ENCODE assay signal across 16 cellular contexts in the genomic region with DNA sequence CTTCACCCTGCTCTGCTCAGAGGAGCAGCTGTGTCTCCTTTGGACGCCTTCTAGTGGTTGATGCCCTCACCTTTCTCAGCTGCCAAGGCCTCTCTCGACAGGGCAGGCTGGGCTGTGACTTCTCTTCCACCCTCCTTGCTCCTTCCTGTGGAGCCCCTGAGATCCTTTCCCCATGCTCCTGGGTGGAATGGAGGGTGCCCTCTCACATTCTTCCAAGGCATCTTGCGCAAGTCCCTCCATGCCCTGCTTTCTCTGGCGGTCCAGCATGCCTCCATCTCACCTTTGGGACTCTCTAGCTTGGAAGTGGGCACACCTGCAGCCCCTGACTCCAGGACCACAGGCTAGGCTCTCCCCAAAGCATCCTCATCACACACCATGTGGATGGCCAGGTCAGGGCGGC.
DNase-seq lines count a peak whose midpoint lies in the region; ATAC-seq, FAIRE-seq and TF ChIP-seq lines count a peak whose summit lies in the region.
"Had no signal": no experiment of that assay in that cellular context is flagged by ENCODE, and none has a peak within 500 bp of the region (broad histone marks: within the 10 kb centered on the region; RNA-seq: fewer than 3 reads in every experiment).

No MANE protein-coding gene starts in this region.

- no peak overlapping the region for H4K5ac ChIP-seq in H1 (ENCODE audit: insufficient read length, low read depth, low read length)

- H3K27ac Mint-ChIP-seq in natural killer cell, result peak overlapping the region; percentile 33 to 41
- peak overlapping the region in 1 of 2 donors; percentile 66 for H3K27ac Mint-ChIP-seq in natural killer cell treated with Interleukin-12 subunit alpha and Interleukin-12 subunit beta and Interleukin-15 and Interleukin-18, amount 100 ng/mL, for 72 hours
- H3K27ac Mint-ChIP-seq: B cell; CD4-positive, alpha-beta T cell had no signal

- no peaks in the 10 kb centered on the region for H4K20me1 ChIP-seq in H1 (replicated peaks in 1 of 2; ENCODE audit: control insufficient read depth in 1 of 2, insufficient read depth in 2 of 2, low read length in 2 of 2)

- H3K27ac ChIP-seq in H1 (ENCODE audit: low read depth, low read length) (no peak overlapping the region), SJCRH30 (no peak overlapping the region)

- no peak overlapping the region for H2BK20ac ChIP-seq in H1 (ENCODE audit: low read length)

- TF ChIP-seq RAD21 in Ishikawa (IDR thresholded peaks at IDR 0.05; ENCODE audit: low read depth), result no peak
- no peak for TF ChIP-seq RAD21 in H1 (IDR thresholded peaks at IDR 0.05 in 1 of 2, conservative IDR thresholded peaks at IDR 0.05 in 1 of 2; ENCODE audit: low read depth in 2 of 2, low read length in 2 of 2)

- TF ChIP-seq CTCF in natural killer cell (IDR thresholded peaks at IDR 0.05) (no peak), H1 (IDR thresholded peaks at IDR 0.05; ENCODE audit: control extremely low read depth in 1 of 3, insufficient read depth in 1 of 3, low read depth in 1 of 3, low read length in 3 of 3) (no peak)

- H2BK12ac ChIP-seq in H1 (ENCODE audit: low read depth, low read length), result no peak overlapping the region

- H3K9me3 Mint-ChIP-seq in natural killer cell, result no peaks in the 10 kb centered on the region
- no peaks in the 10 kb centered on the region for H3K9me3 Mint-ChIP-seq in natural killer cell treated with Interleukin-12 subunit alpha and Interleukin-12 subunit beta and Interleukin-15 and Interleukin-18, amount 100 ng/mL, for 72 hours
- H3K9me3 Mint-ChIP-seq: CD4-positive, alpha-beta T cell had no signal

- peaks cover 0 to 2% (median 0%) of the 10 kb centered on the region in 4 experiments; a peak in 1 of 7 replicates for H3K4me1 ChIP-seq in H1 (replicated peaks in 1 of 4; ENCODE audit: control insufficient read depth in 3 of 4, insufficient read depth in 4 of 4, low read length in 3 of 4)
- no peaks in the 10 kb centered on the region for H3K4me1 ChIP-seq in SJCRH30

- no peak overlapping the region for H3K23ac ChIP-seq in H1 (ENCODE audit: insufficient read length)

- no peak overlapping the region for H2AK5ac ChIP-seq in H1 (ENCODE audit: low read depth, low read length)

- WGBS in H1 (ENCODE audit: extremely low coverage in 1 of 2, insufficient coverage in 1 of 2, insufficient read length in 1 of 2, insufficient replicate concordance in 2 of 2, low coverage in 1 of 2, low lambda C conversion rate in 2 of 2, missing lambda C conversion rate in 1 of 2), 2 experiments, result 90% methylated on average over 5 of the region's 5 CpGs; no CpG with 5 or more reads in 1 of the 2 experiments

- no peak for ATAC-seq in natural killer cell
- no peak for ATAC-seq in natural killer cell treated with Interleukin-12 subunit alpha and Interleukin-12 subunit beta and Interleukin-15 and Interleukin-18, amount 100 ng/mL, for 72 hours
- ATAC-seq: HCT116 had no signal

- FAIRE-seq in H1 (lab: Jason Lieb, UNC), result no peak
- FAIRE-seq: G401.6, H54 had no signal

- CTCF ChIA-PET in H1 (lab: Charles Lee; ENCODE audit: partially characterized antibody), result interaction anchor here (1.0 to 5.8 kb wide), 12 partner anchors 7 to 383 kb away, joined by 3 to 66 read pairs (median 6); no protein-coding TSS in a partner anchor

- intact Hi-C loops in natural killer cell (cut with micrococcal nuclease), result no loop called here

- H2BK5ac ChIP-seq in H1 (ENCODE audit: low read depth, low read length), result no peak overlapping the region

- H2AFZ ChIP-seq in H1 (ENCODE audit: low read length), result no peak overlapping the region

- H2BK120ac ChIP-seq in H1 (replicated peaks; ENCODE audit: low read depth, low read length), result no peak overlapping the region

- no peak for TF ChIP-seq EP300 in Ishikawa (IDR thresholded peaks at IDR 0.05; ENCODE audit: borderline replicate concordance)
- TF ChIP-seq EP300 in H1 (IDR thresholded peaks at IDR 0.05; ENCODE audit: borderline replicate concordance in 1 of 2, low read depth in 2 of 2, low read length in 2 of 2), result no peak

- H3K4me1 Mint-ChIP-seq in natural killer cell, result peaks cover 83 to 87% of the 10 kb centered on the region in 2 donors
- H3K4me1 Mint-ChIP-seq in natural killer cell treated with Interleukin-12 subunit alpha and Interleukin-12 subunit beta and Interleukin-15 and Interleukin-18, amount 100 ng/mL, for 72 hours (ENCODE audit: low read depth in 2 of 2), result peaks cover 41 to 57% of the 10 kb centered on the region in 2 donors

- H3K79me1 ChIP-seq in H1 (ENCODE audit: low read depth, low read length), result no peaks in the 10 kb centered on the region; the same call in 1 of the 2 replicates

- no peak for DNase-seq in natural killer cell
- DNase-seq in natural killer cell treated with Interleukin-12 subunit alpha and Interleukin-12 subunit beta and Interleukin-15 and Interleukin-18, amount 100 ng/mL, for 72 hours (ENCODE audit: low spot score), result no peak
- DNase-seq in H1 (ENCODE audit: low read depth in 1 of 2, low spot score in 2 of 2), result no peak
- DNase-seq in OCI-M2 (lab: John Stamatoyannopoulos, UW; ENCODE audit: unreplicated experiment), result no peak
- DNase-seq in SJCRH30, result no peak
- no peak for DNase-seq in COLO668 (lab: John Stamatoyannopoulos, UW; ENCODE audit: unreplicated experiment)
- DNase-seq: C1 segment of cervical spinal cord; CD4-positive, alpha-beta T cell; DMS153; DMS79 treated with DMSO at 0.1 percent for 48 hours; EL had no signal

- no peak overlapping the region for H3K18ac ChIP-seq in H1 (ENCODE audit: extremely low read depth, low read length)

- no peak overlapping the region for H3K4me3 Mint-ChIP-seq in natural killer cell
- H3K4me3 Mint-ChIP-seq in natural killer cell treated with Interleukin-12 subunit alpha and Interleukin-12 subunit beta and Interleukin-15 and Interleukin-18, amount 100 ng/mL, for 72 hours, result no peak overlapping the region
- H3K4me3 Mint-ChIP-seq: B cell; CD4-positive, alpha-beta T cell had no signal

- H3K14ac ChIP-seq in H1 (ENCODE audit: insufficient read length), result no peak overlapping the region

- H4K8ac ChIP-seq in H1 (ENCODE audit: extremely low read depth, insufficient read depth, low read length), result peak overlapping the region; percentile 3; the same call in 1 of the 2 replicates

- H3K9me3 ChIP-seq in H1 (ENCODE audit: insufficient read depth in 2 of 2, low read depth in 1 of 2, low read length in 1 of 2) (peaks cover 0 to 4% of the 10 kb centered on the region in 2 experiments; a peak in 1 of 4 replicates), SJCRH30 (replicated peaks) (no peaks in the 10 kb centered on the region)

- no peaks in the 10 kb centered on the region for H3K36me3 Mint-ChIP-seq in natural killer cell
- H3K36me3 Mint-ChIP-seq in natural killer cell treated with Interleukin-12 subunit alpha and Interleukin-12 subunit beta and Interleukin-15 and Interleukin-18, amount 100 ng/mL, for 72 hours, result peaks cover 5% of the 10 kb centered on the region

- TF ChIP-seq POLR2A in H1 (IDR thresholded peaks at IDR 0.05; ENCODE audit: control extremely low read depth in 1 of 2, low read depth in 2 of 2, low read length in 2 of 2), result no peak

- H3K36me3 ChIP-seq in H1 (ENCODE audit: control insufficient read depth in 2 of 4, insufficient read depth in 4 of 4, low read length in 3 of 4) (no peaks in the 10 kb centered on the region), SJCRH30 (no peaks in the 10 kb centered on the region)

- no peaks in the 10 kb centered on the region for H3K27me3 Mint-ChIP-seq in natural killer cell (ENCODE audit: low read depth in 2 of 2)
- H3K27me3 Mint-ChIP-seq in natural killer cell treated with Interleukin-12 subunit alpha and Interleukin-12 subunit beta and Interleukin-15 and Interleukin-18, amount 100 ng/mL, for 72 hours, result no peaks in the 10 kb centered on the region
- H3K27me3 Mint-ChIP-seq: B cell; CD4-positive, alpha-beta T cell had no signal

- H4K91ac ChIP-seq in H1 (replicated peaks; ENCODE audit: insufficient read length, low read length), result no peak overlapping the region

- H3K4me2 ChIP-seq in H1 (ENCODE audit: insufficient read depth in 1 of 2, low read depth in 2 of 2, low read length in 2 of 2), result no peak overlapping the region

- no peaks in the 10 kb centered on the region; a peak in 1 of 4 replicates for H3K79me2 ChIP-seq in H1 (ENCODE audit: control insufficient read depth in 1 of 2, insufficient read depth in 2 of 2, low read length in 2 of 2)

- no peaks in the 10 kb centered on the region for H3K23me2 ChIP-seq in H1 (ENCODE audit: low read depth, low read length)

- H3K9ac ChIP-seq in H1 (replicated peaks in 1 of 4; ENCODE audit: extremely low read depth in 1 of 4, low read depth in 3 of 4, low read length in 3 of 4), result no peak overlapping the region

- no peak overlapping the region for H2BK15ac ChIP-seq in H1 (ENCODE audit: low read length)

- H3K4ac ChIP-seq in H1 (replicated peaks; ENCODE audit: insufficient read length, low read depth, low read length), result no peak overlapping the region

- H3K4me3 ChIP-seq in H1 (ENCODE audit: extremely low read depth in 1 of 4, insufficient read depth in 2 of 4, low read depth in 3 of 4, low read length in 4 of 4) (no peak overlapping the region), SJCRH30 (no peak overlapping the region)

- H3K56ac ChIP-seq in H1 (replicated peaks; ENCODE audit: insufficient read length, low read depth, low read length), result no peak overlapping the region

- POLR2A ChIA-PET in H1 (lab: Charles Lee; ENCODE audit: partially characterized antibody), result interaction anchor here (1.5 kb wide), 1 partner anchor 67 kb away, joined by 3 read pairs; no protein-coding TSS in a partner anchor

- H3K27me3 ChIP-seq in H1 (replicated peaks in 1 of 4; ENCODE audit: control insufficient read depth in 3 of 4, extremely low read depth in 1 of 4, insufficient read depth in 3 of 4, low read length in 3 of 4) (no peaks in the 10 kb centered on the region), SJCRH30 (no peaks in the 10 kb centered on the region)

TF ChIP-seq in Ishikawa, 13 proteins besides CTCF, POLR2A, EP300 and RAD21 (continues in another document):
- TF ChIP-seq TAF1 (IDR thresholded peaks at IDR 0.05; ENCODE audit: low read depth), result no peak
- TF ChIP-seq, protein P1, sequence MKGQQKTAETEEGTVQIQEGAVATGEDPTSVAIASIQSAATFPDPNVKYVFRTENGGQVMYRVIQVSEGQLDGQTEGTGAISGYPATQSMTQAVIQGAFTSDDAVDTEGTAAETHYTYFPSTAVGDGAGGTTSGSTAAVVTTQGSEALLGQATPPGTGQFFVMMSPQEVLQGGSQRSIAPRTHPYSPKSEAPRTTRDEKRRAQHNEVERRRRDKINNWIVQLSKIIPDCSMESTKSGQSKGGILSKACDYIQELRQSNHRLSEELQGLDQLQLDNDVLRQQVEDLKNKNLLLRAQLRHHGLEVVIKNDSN (IDR thresholded peaks at IDR 0.05), result no peak

TF ChIP-seq in H1, 55 proteins besides CTCF, POLR2A, EP300 and RAD21:
- peak; percentile 25; the same call in 1 of the 2 replicates for TF ChIP-seq CEBPB (IDR thresholded peaks at IDR 0.05; ENCODE audit: low read depth, low read length)
- TF ChIP-seq TCF12 (IDR thresholded peaks at IDR 0.05; ENCODE audit: low read depth, low read length), result no peak
